18 cellular contexts compared by ENCODE assay signal in the genomic region with DNA sequence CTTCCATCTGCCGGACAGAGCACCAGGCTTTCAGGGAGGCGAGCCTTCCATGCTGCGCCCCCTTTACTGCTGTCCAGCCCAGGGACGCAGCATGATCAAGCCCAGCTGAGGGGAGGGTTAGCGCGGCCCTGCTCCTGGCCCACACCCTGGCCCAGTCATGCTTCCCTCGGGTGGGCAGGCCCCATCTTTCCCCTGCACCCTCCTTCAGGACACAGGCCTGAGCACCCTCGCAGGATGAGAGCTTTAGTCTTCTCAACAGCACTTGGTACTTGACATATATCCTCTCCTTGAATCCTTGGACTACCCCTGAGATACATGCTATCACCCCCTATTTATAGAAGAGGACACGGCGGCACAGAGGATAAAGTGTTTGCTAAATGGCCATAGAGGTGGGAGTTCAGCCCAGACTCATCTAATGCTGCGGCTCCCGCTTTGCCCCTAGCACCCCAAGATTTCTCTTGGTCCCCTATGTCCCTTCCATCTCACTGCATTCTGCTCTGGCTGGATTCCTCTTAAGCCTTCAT. TPM values are rescaled to one million over a fixed set of nuclear protein-coding genes. Genes with fewer than 3 reads are reported as not detected.
DNase-seq lines count a peak whose midpoint lies in the region; ATAC-seq and TF ChIP-seq lines count a peak whose summit lies in the region.
"Had no signal": no experiment of that assay in that cellular context is flagged by ENCODE, and none has a peak within 500 bp of the region (broad histone marks: within the 10 kb centered on the region; RNA-seq: fewer than 3 reads in every experiment).

No MANE protein-coding gene starts in this region.

- H2BK5ac ChIP-seq in neuronal stem cell (ENCODE audit: low read length): no peak overlapping the region

- H3K4me3 Mint-ChIP-seq in T-helper 17 cell: peak overlapping the region; percentile 21
- H3K4me3 Mint-ChIP-seq in Caco-2 (ENCODE audit: unreplicated experiment): no peak overlapping the region

- DNase-seq in heart left ventricle (peak in 1 of 5 donors; percentile 5), right atrium auricular region (ENCODE audit: low spot score) (no peak), T-helper 17 cell (no peak), neuronal stem cell (ENCODE audit: low spot score) (no peak), upper lobe of left lung (no peak), PC-9 (no peak), Caco-2 (no peak), hepatocyte (ENCODE audit: low spot score) (no peak)
- DNase-seq: DMS153, GDM1, NCI-H1417 treated with DMSO at 0.1 percent for 48 hours, NCI-H1930, NCI-H226, NCI-H524, NCI-H82 had no signal

- CTCF ChIA-PET in PC-9 (lab: Charles Lee): no interaction called here
- CTCF ChIA-PET in Caco-2 (lab: Charles Lee): no interaction called here

- H3K27me3 ChIP-seq in heart left ventricle (no peaks in the 10 kb centered on the region), right atrium auricular region (no peaks in the 10 kb centered on the region), neuronal stem cell (ENCODE audit: control insufficient read depth in 3 of 3, insufficient read depth in 3 of 3, low read depth in 1 of 3, low read length in 3 of 3) (no peaks in the 10 kb centered on the region), upper lobe of left lung (no peaks in the 10 kb centered on the region), PC-9 (ENCODE audit: insufficient read depth, low read depth) (no peaks in the 10 kb centered on the region), Caco-2 (replicated peaks; ENCODE audit: control insufficient read depth, insufficient read depth, low read length) (no peaks in the 10 kb centered on the region), hepatocyte (no peaks in the 10 kb centered on the region)
- H3K27me3 ChIP-seq: SJSA1 had no signal

- no peak overlapping the region for H3K14ac ChIP-seq in neuronal stem cell (ENCODE audit: low read length)

- no peaks in the 10 kb centered on the region for H3K27me3 Mint-ChIP-seq in T-helper 17 cell
- H3K27me3 Mint-ChIP-seq in Caco-2 (ENCODE audit: insufficient read depth, unreplicated experiment): no peaks in the 10 kb centered on the region

- H3K4me3 ChIP-seq in heart left ventricle (no peak overlapping the region), right atrium auricular region (no peak overlapping the region), neuronal stem cell (ENCODE audit: low read length in 2 of 2) (no peak overlapping the region), upper lobe of left lung (no peak overlapping the region), PC-9 (no peak overlapping the region), Caco-2 (ENCODE audit: low read depth, low read length) (no peak overlapping the region), hepatocyte (no peak overlapping the region)
- H3K4me3 ChIP-seq: HAP-1, SJSA1 had no signal

- H3K9me2 ChIP-seq in PC-9 (ENCODE audit: insufficient read depth) (no peaks in the 10 kb centered on the region), hepatocyte (replicated peaks; ENCODE audit: insufficient read depth) (no peaks in the 10 kb centered on the region)

- peak overlapping the region; percentile 17 for H4K8ac ChIP-seq in neuronal stem cell (ENCODE audit: low read depth, low read length)

- H4K91ac ChIP-seq in neuronal stem cell (ENCODE audit: low read depth, low read length, poor library complexity): no peak overlapping the region

- ATAC-seq in heart left ventricle (peak in 3 of 4 donors; percentile 13 to 56 (median 18)), T-helper 17 cell (no peak), upper lobe of left lung (ENCODE audit: low FRiP score in 2 of 2) (no peak)

- H3K9ac ChIP-seq in neuronal stem cell (ENCODE audit: low read depth, low read length, poor library complexity): no peak overlapping the region

- H3K4me1 Mint-ChIP-seq in T-helper 17 cell (peaks cover 7% of the 10 kb centered on the region), Caco-2 (ENCODE audit: low read depth, unreplicated experiment) (no peaks in the 10 kb centered on the region)

- no peak overlapping the region for H2BK15ac ChIP-seq in neuronal stem cell (ENCODE audit: low read length)

- no peak overlapping the region for H2AFZ ChIP-seq in neuronal stem cell (ENCODE audit: low read length)
- H2AFZ ChIP-seq in PC-9: no peak overlapping the region
- no peak overlapping the region for H2AFZ ChIP-seq in hepatocyte

- TF ChIP-seq CTCF in heart left ventricle (IDR thresholded peaks at IDR 0.05) (no peak), right atrium auricular region (IDR thresholded peaks at IDR 0.05) (no peak), upper lobe of left lung (IDR thresholded peaks at IDR 0.05) (no peak), PC-9 (conservative IDR thresholded peaks at IDR 0.05) (no peak), Caco-2 (IDR thresholded peaks at IDR 0.05; ENCODE audit: insufficient read depth in 1 of 2, low read depth in 1 of 2, low read length in 1 of 2, severe bottlenecking in 1 of 2, unreplicated experiment in 1 of 2) (no peak), hepatocyte (IDR thresholded peaks at IDR 0.05; ENCODE audit: poor library complexity) (no peak)

- TF ChIP-seq POLR2A in heart left ventricle (IDR thresholded peaks at IDR 0.05) (no peak), upper lobe of left lung (IDR thresholded peaks at IDR 0.05) (no peak)

- H3K36me3 Mint-ChIP-seq in T-helper 17 cell (ENCODE audit: low read depth): peaks cover 21% of the 10 kb centered on the region
- H3K36me3 Mint-ChIP-seq in Caco-2 (ENCODE audit: insufficient read depth, unreplicated experiment): peaks cover 75% of the 10 kb centered on the region

- H3K27ac Mint-ChIP-seq in T-helper 17 cell (peak overlapping the region; percentile 82), Caco-2 (ENCODE audit: unreplicated experiment) (no peak overlapping the region)

- H3K36me3 ChIP-seq in heart left ventricle: peaks cover under 1 to 83% (median 65%) of the 10 kb centered on the region in 9 donors
- H3K36me3 ChIP-seq in right atrium auricular region: peaks cover 60% of the 10 kb centered on the region
- peaks cover 53 to 92% of the 10 kb centered on the region in 2 donors for H3K36me3 ChIP-seq in neuronal stem cell (replicated peaks in 1 of 2; ENCODE audit: control insufficient read depth in 2 of 2, insufficient read depth in 2 of 2, low read length in 2 of 2)
- H3K36me3 ChIP-seq in upper lobe of left lung: peaks cover 0 to 66% (median 47%) of the 10 kb centered on the region in 4 donors
- H3K36me3 ChIP-seq in PC-9 (ENCODE audit: low read depth): no peaks in the 10 kb centered on the region; the same call in 1 of the 2 replicates
- H3K36me3 ChIP-seq in Caco-2 (ENCODE audit: control insufficient read depth, insufficient read depth, low read length): peaks cover 2% of the 10 kb centered on the region; the same call in 1 of the 2 replicates
- H3K36me3 ChIP-seq in hepatocyte (replicated peaks; ENCODE audit: insufficient read depth, low read depth): no peaks in the 10 kb centered on the region

- no peaks in the 10 kb centered on the region for H3K9me3 Mint-ChIP-seq in Caco-2 (ENCODE audit: unreplicated experiment)

- BruUV-seq in PC-9 (replicated peaks; lab: Mats Ljungman, UMichigan) (no TSS peak), Caco-2 (replicated peaks; lab: Mats Ljungman, UMichigan) (no TSS peak)

- H2BK120ac ChIP-seq in neuronal stem cell (ENCODE audit: low read depth, low read length): no peak overlapping the region

- WGBS in heart left ventricle, 4 donors: 86 to 94% (median 86%) methylated on average over 8 to 12 of the region's 12 CpGs
- WGBS in neuronal stem cell (ENCODE audit: extremely low coverage in 2 of 2, insufficient read length in 2 of 2, insufficient replicate concordance in 1 of 2), 2 donors: no CpG with 5 or more reads among the region's 12 CpGs
- WGBS in upper lobe of left lung, 2 donors: 95 to 98% methylated on average over 6 to 12 of the region's 12 CpGs
- WGBS in hepatocyte (ENCODE audit: low lambda C conversion rate, missing lambda C conversion rate): 96% methylated on average over 12 of the region's 12 CpGs

- H3K23ac ChIP-seq in neuronal stem cell (ENCODE audit: low read depth, low read length, poor library complexity): no peak overlapping the region

- H3K79me1 ChIP-seq in neuronal stem cell (ENCODE audit: low read depth, low read length): no peaks in the 10 kb centered on the region

- H3K4ac ChIP-seq in neuronal stem cell (ENCODE audit: low read length): no peak overlapping the region

- intact Hi-C loops in heart left ventricle (cut with DNase I) (no loop called here), PC-9 (cut with micrococcal nuclease; ENCODE audit: unreplicated experiment) (no loop called here), Caco-2 (cut with micrococcal nuclease; ENCODE audit: unreplicated experiment) (no loop called here)

- H2AK5ac ChIP-seq in neuronal stem cell (ENCODE audit: low read depth, low read length): no peak overlapping the region

- no peak overlapping the region for H3K18ac ChIP-seq in neuronal stem cell (ENCODE audit: low read length)

- no peaks in the 10 kb centered on the region for H4K20me1 ChIP-seq in PC-9 (ENCODE audit: insufficient read depth)
- H4K20me1 ChIP-seq in hepatocyte (ENCODE audit: insufficient read depth, poor library complexity, severe bottlenecking): no peaks in the 10 kb centered on the region

- H3K4me1 ChIP-seq in heart left ventricle (peaks cover 0 to 42% (median 0%) of the 10 kb centered on the region in 12 donors), right atrium auricular region (peaks cover 0 to 11% of the 10 kb centered on the region in 2 donors), neuronal stem cell (ENCODE audit: control insufficient read depth in 2 of 2, insufficient read depth in 1 of 2, low read depth in 1 of 2, low read length in 2 of 2) (no peaks in the 10 kb centered on the region), upper lobe of left lung (peaks cover 9 to 35% (median 27%) of the 10 kb centered on the region in 4 donors), PC-9 (replicated peaks; ENCODE audit: insufficient read depth) (no peaks in the 10 kb centered on the region), Caco-2 (no peaks in the 10 kb centered on the region), hepatocyte (ENCODE audit: insufficient read depth) (no peaks in the 10 kb centered on the region)
- H3K4me1 ChIP-seq: HAP-1, SJSA1 had no signal

- no peaks in the 10 kb centered on the region for H3F3A ChIP-seq in PC-9 (ENCODE audit: insufficient read depth, low read depth)

- no peak overlapping the region for H2BK12ac ChIP-seq in neuronal stem cell (ENCODE audit: low read length)

- H3K27ac ChIP-seq in heart left ventricle: peak overlapping the region in 1 of 12 donors; percentile 93
- H3K27ac ChIP-seq in right atrium auricular region: no peak overlapping the region
- H3K27ac ChIP-seq in neuronal stem cell (replicated peaks; ENCODE audit: low read length): no peak overlapping the region
- peak overlapping the region; percentile 77 to 90 (median 84) for H3K27ac ChIP-seq in upper lobe of left lung
- no peak overlapping the region for H3K27ac ChIP-seq in PC-9
- H3K27ac ChIP-seq in hepatocyte: no peak overlapping the region
- H3K27ac ChIP-seq: C4-2B, SJSA1 had no signal

- no peak for TF ChIP-seq EP300 in upper lobe of left lung (IDR thresholded peaks at IDR 0.05)

- no peaks in the 10 kb centered on the region for H3K9me3 ChIP-seq in heart left ventricle
- H3K9me3 ChIP-seq in right atrium auricular region: no peaks in the 10 kb centered on the region
- no peaks in the 10 kb centered on the region for H3K9me3 ChIP-seq in T-helper 17 cell (ENCODE audit: control insufficient read depth, low read length, poor library complexity, severe bottlenecking)
- no peaks in the 10 kb centered on the region for H3K9me3 ChIP-seq in neuronal stem cell (replicated peaks in 1 of 2; ENCODE audit: control insufficient read depth in 2 of 2, insufficient read depth in 1 of 2, low read depth in 1 of 2, low read length in 2 of 2)
- no peaks in the 10 kb centered on the region for H3K9me3 ChIP-seq in upper lobe of left lung
- no peaks in the 10 kb centered on the region for H3K9me3 ChIP-seq in PC-9 (ENCODE audit: insufficient read depth, low read depth)
- H3K9me3 ChIP-seq in Caco-2: no peaks in the 10 kb centered on the region
- no peaks in the 10 kb centered on the region for H3K9me3 ChIP-seq in hepatocyte (ENCODE audit: low read depth)
- H3K9me3 ChIP-seq: HAP-1, SJSA1 had no signal

- H3K79me2 ChIP-seq in PC-9 (ENCODE audit: low read depth): no peaks in the 10 kb centered on the region
- H3K79me2 ChIP-seq in hepatocyte: no peaks in the 10 kb centered on the region

- POLR2A ChIA-PET in PC-9 (lab: Charles Lee; ENCODE audit: unreplicated experiment) (no interaction called here), Caco-2 (lab: Charles Lee) (no interaction called here)

- H3K4me2 ChIP-seq in neuronal stem cell (ENCODE audit: insufficient read depth, low read length, poor library complexity, severe bottlenecking) (no peak overlapping the region), PC-9 (no peak overlapping the region), hepatocyte (no peak overlapping the region)

RNA-seq across cellular contexts. Expression of gene FRAT2, which starts 32.7 kb away (rescaled TPM):
- total RNA-seq in heart left ventricle: 10 to 100 TPM in 1 of 9 donors, 1 to 10 TPM in 8; 4.4 to 12.4 (median 7.5) TPM
- polyA plus RNA-seq in heart left ventricle: 1 to 10 TPM; 3.4 to 4.6 TPM
- 1 to 10 TPM; 5.9 to 8.7 TPM for total RNA-seq in right atrium auricular region
- 10 to 100 TPM; 16.8 to 21.7 TPM for total RNA-seq in T-helper 17 cell
- 6.9 TPM for polyA plus RNA-seq in neuronal stem cell (2013, experiment 1 of 2)
- polyA plus RNA-seq in neuronal stem cell (2013, experiment 2 of 2): 7.3 TPM
- total RNA-seq in upper lobe of left lung: 10 to 100 TPM; 19.0 to 33.3 (median 29.5) TPM
- 11.0 and 13.0 TPM in 2 replicates for total RNA-seq in PC-9 (2021)
- 16.6 and 18.8 TPM in 2 replicates for total RNA-seq in Caco-2 (2022)
- 23.4 and 27.4 TPM in 2 replicates for total RNA-seq in hepatocyte
- polyA plus RNA-seq in hepatocyte: 29.4 and 30.4 TPM in 2 replicates

RNA-seq across cellular contexts. Expression of gene RRP12, which starts 34.0 kb away (rescaled TPM):
- total RNA-seq in heart left ventricle: 10 to 100 TPM in 8 of 9 donors, 1 to 10 TPM in 1; 6.0 to 34.1 (median 18.3) TPM
- polyA plus RNA-seq in heart left ventricle: 10 to 100 TPM; 32.7 to 61.2 TPM
- total RNA-seq in right atrium auricular region: 10 to 100 TPM in 1 of 2 donors, 1 to 10 TPM in 1; 6.1 to 12.3 TPM
- total RNA-seq in T-helper 17 cell: 100 to 1,000 TPM; 138 to 231 TPM
- 10.3 TPM for polyA plus RNA-seq in neuronal stem cell (2013, experiment 1 of 2)
- polyA plus RNA-seq in neuronal stem cell (2013, experiment 2 of 2): 9.5 TPM
- 10 to 100 TPM; 20.4 to 38.2 (median 28.9) TPM for total RNA-seq in upper lobe of left lung
- total RNA-seq in PC-9 (2021): 22.6 and 34.3 TPM in 2 replicates
- 69.3 and 70.5 TPM in 2 replicates for total RNA-seq in Caco-2 (2022)
- 8.5 and 10.6 TPM in 2 replicates for total RNA-seq in hepatocyte
- 19.6 and 20.6 TPM in 2 replicates for polyA plus RNA-seq in hepatocyte

RNA-seq across cellular contexts. Expression of gene FRAT1, which starts 48.1 kb away (rescaled TPM):
- total RNA-seq in heart left ventricle: 1 to 10 TPM; 2.0 to 5.2 (median 4.4) TPM
- polyA plus RNA-seq in heart left ventricle: 1 to 10 TPM; 1.1 to 2.0 TPM
- 1 to 10 TPM; 3.1 to 3.3 TPM for total RNA-seq in right atrium auricular region
- 10 to 100 TPM; 24.4 to 26.5 TPM for total RNA-seq in T-helper 17 cell
- 1.8 TPM for polyA plus RNA-seq in neuronal stem cell (2013, experiment 1 of 2)
- 1.8 TPM for polyA plus RNA-seq in neuronal stem cell (2013, experiment 2 of 2)
- total RNA-seq in upper lobe of left lung: 10 to 100 TPM in 5 of 6 donors, 1 to 10 TPM in 1; 8.9 to 20.2 (median 15.4) TPM
- total RNA-seq in PC-9 (2021): 2.4 and 2.7 TPM in 2 replicates
- total RNA-seq in Caco-2 (2022): 2.3 and 2.9 TPM in 2 replicates
- 13.8 and 14.2 TPM in 2 replicates for total RNA-seq in hepatocyte
- polyA plus RNA-seq in hepatocyte: 8.1 and 14.2 TPM in 2 replicates

RNA-seq across cellular contexts. Expression of gene PGAM1, which starts 58.8 kb away (rescaled TPM):
- total RNA-seq in heart left ventricle (100 to 1,000 TPM; 204 to 343 (median 250) TPM), right atrium auricular region (100 to 1,000 TPM; 326 to 434 TPM), T-helper 17 cell (100 to 1,000 TPM in 1 of 2 donors, 10 to 100 TPM in 1; 88.6 to 101 TPM), upper lobe of left lung (100 to 1,000 TPM in 5 of 6 donors, 10 to 100 TPM in 1; 55.5 to 184 (median 137) TPM), PC-9 (2021) (177 and 243 TPM in 2 replicates), Caco-2 (2022) (412 and 462 TPM in 2 replicates), hepatocyte (204 and 214 TPM in 2 replicates)
- polyA plus RNA-seq in heart left ventricle (100 to 1,000 TPM in 1 of 2 donors, 10 to 100 TPM in 1; 41.6 to 436 TPM), hepatocyte (239 and 254 TPM in 2 replicates)
- 252 TPM for polyA plus RNA-seq in neuronal stem cell (2013, experiment 1 of 2)
- polyA plus RNA-seq in neuronal stem cell (2013, experiment 2 of 2): 248 TPM

Comparison
In these comparisons a context has a peak if more than half of its experiments do, and no peak if none do; other contexts are left out.
1. ATAC-seq: peak in heart left ventricle (3 of 4); none in T-helper 17 cell (single experiment) and upper lobe of left lung (0 of 2).
2. H3K27ac ChIP-seq: peak in upper lobe of left lung (4 of 4); none in right atrium auricular region (0 of 2), neuronal stem cell (single experiment), PC-9 (single experiment) and hepatocyte (single experiment).